Comparison of ENCODE assay signal across 10 cellular contexts in the genomic region with DNA sequence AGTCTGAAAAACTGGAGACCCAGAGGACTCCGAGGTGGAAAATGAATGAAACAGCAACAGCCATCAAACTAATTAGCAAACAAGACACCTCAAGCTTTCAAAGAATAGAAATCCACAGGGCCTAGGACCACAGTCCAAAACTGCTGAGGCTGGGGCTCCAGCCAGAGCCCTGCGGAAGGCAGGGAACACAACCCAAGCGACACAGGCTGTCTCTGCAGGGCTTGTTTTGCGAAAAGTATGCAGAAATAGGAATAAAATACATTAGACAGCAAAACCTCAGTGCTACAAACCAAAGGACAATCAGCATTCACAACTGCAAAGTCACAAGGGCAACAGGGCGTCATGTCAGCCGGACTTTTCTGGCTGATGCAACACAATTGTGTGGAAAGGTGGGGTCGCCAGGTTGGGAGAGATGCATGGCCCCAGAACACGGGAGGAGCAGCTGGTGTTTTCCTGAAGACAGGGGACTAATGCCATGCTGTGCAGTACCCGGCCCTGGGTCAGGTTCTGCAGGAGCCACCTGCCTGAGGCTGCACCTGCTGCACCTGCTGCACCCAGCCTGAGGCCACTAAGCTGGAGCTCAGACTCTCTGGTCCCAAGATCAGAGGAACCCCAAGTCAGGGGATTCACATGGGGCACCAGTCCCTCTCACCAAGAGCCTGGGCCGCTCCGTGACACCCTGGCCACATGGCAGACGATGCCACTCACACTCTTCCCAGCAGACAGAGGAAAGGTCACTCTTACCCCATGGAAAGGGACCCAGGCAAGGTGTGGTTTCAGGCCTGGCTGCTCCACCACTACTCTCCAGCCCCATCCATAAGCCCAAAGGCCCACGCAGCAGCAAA.
A peak's percentile ranks its signal among the peaks of the same experiment; 100 is the strongest.
DNase-seq lines count a peak whose midpoint lies in the region; ATAC-seq and TF ChIP-seq lines count a peak whose summit lies in the region.
"Had no signal": no experiment of that assay in that cellular context is flagged by ENCODE, and none has a peak within 500 bp of the region (broad histone marks: within the 10 kb centered on the region; RNA-seq: fewer than 3 reads in every experiment).

No MANE protein-coding gene starts in this region.

- intact Hi-C loops in IMR-90 (cut with micrococcal nuclease) (no loop called here), left ventricle myocardium superior (cut with micrococcal nuclease) (no loop called here)

- H4K5ac ChIP-seq in IMR-90 (ENCODE audit: low read depth, low read length) = no peak overlapping the region

- H3K36me3 ChIP-seq in IMR-90 (ENCODE audit: control insufficient read depth, insufficient read depth, low read length) = peaks cover 4% of the 10 kb centered on the region
- peaks cover 0 to 3% (median 0%) of the 10 kb centered on the region in 3 donors for H3K36me3 ChIP-seq in Peyer's patch
- H3K36me3 ChIP-seq in skeletal muscle tissue (ENCODE audit: control insufficient read depth in 3 of 3, insufficient read depth in 3 of 3, low read length in 3 of 3) = no peaks in the 10 kb centered on the region
- H3K36me3 ChIP-seq: right lobe of liver had no signal

- H3K9me3 ChIP-seq in IMR-90 (ENCODE audit: control insufficient read depth, insufficient read depth, low read length) (no peaks in the 10 kb centered on the region), Peyer's patch (no peaks in the 10 kb centered on the region), skeletal muscle tissue (ENCODE audit: control insufficient read depth in 3 of 3, low read length in 3 of 3) (no peaks in the 10 kb centered on the region)
- H3K9me3 ChIP-seq: right lobe of liver had no signal

- H2BK5ac ChIP-seq in IMR-90 (ENCODE audit: low read depth, low read length, poor library complexity, severe bottlenecking) = no peak overlapping the region

- H3K18ac ChIP-seq in IMR-90 (ENCODE audit: low read depth, low read length) = no peak overlapping the region

- H3K27me3 ChIP-seq in IMR-90 (ENCODE audit: control insufficient read depth, insufficient read depth, low read length) = no peaks in the 10 kb centered on the region
- no peaks in the 10 kb centered on the region for H3K27me3 ChIP-seq in Peyer's patch
- no peaks in the 10 kb centered on the region for H3K27me3 ChIP-seq in skeletal muscle tissue (ENCODE audit: control insufficient read depth in 3 of 3, insufficient read depth in 3 of 3, low read length in 3 of 3)
- H3K27me3 ChIP-seq: right lobe of liver had no signal

- peaks cover 7% of the 10 kb centered on the region for H3K9me1 ChIP-seq in IMR-90 (ENCODE audit: insufficient read depth, low read length)

- H2BK15ac ChIP-seq in IMR-90 (ENCODE audit: low read depth, low read length) = no peak overlapping the region

- POLR2A ChIA-PET in IMR-90 (lab: Charles Lee; ENCODE audit: unreplicated experiment) = interaction anchor here (0.5 kb wide), 1 partner anchor 333 kb away, joined by 3 read pairs; no protein-coding TSS in a partner anchor

- H3K23ac ChIP-seq in IMR-90 (ENCODE audit: low read depth, low read length) = no peak overlapping the region

- H4K8ac ChIP-seq in IMR-90 (ENCODE audit: low read depth in 2 of 2, low read length in 2 of 2) = no peak overlapping the region

- ATAC-seq in IMR-90 (ENCODE audit: low read depth) = no peak
- ATAC-seq in left ventricle myocardium superior = no peak
- ATAC-seq in GM18867 (IDR thresholded peaks at IDR 0.05; ENCODE audit: unreplicated experiment) = no peak

- H3K4me3 ChIP-seq in IMR-90 (ENCODE audit: insufficient read depth, low read depth, low read length) = no peak overlapping the region
- H3K4me3 ChIP-seq in Peyer's patch = no peak overlapping the region
- H3K4me3 ChIP-seq in skeletal muscle tissue (ENCODE audit: low read length in 3 of 3) = no peak overlapping the region
- H3K4me3 ChIP-seq: right lobe of liver had no signal

- no peak for TF ChIP-seq CTCF in IMR-90 (conservative IDR thresholded peaks at IDR 0.05; ENCODE audit: low read depth, low read length)
- TF ChIP-seq CTCF in Peyer's patch (IDR thresholded peaks at IDR 0.05) = no peak

- peaks cover 13% of the 10 kb centered on the region for H3K4me1 ChIP-seq in IMR-90 (ENCODE audit: control insufficient read depth, insufficient read depth, low read length)
- peaks cover 0 to 26% (median 2%) of the 10 kb centered on the region in 4 donors for H3K4me1 ChIP-seq in Peyer's patch
- H3K4me1 ChIP-seq in skeletal muscle tissue (ENCODE audit: control insufficient read depth in 3 of 3, insufficient read depth in 3 of 3, low read length in 3 of 3) = peaks cover 20 to 32% (median 31%) of the 10 kb centered on the region in 3 donors
- H3K4me1 ChIP-seq: right lobe of liver had no signal

- no peak for TF ChIP-seq RAD21 in IMR-90 (IDR thresholded peaks at IDR 0.05; ENCODE audit: low read length)

- H3K79me1 ChIP-seq in IMR-90 (ENCODE audit: low read depth in 1 of 2, low read length in 2 of 2) = peaks cover 13 to 31% of the 10 kb centered on the region in 2 experiments

- H2AK5ac ChIP-seq in IMR-90 (ENCODE audit: low read depth, low read length) = no peak overlapping the region

- H3K27ac ChIP-seq in IMR-90 (ENCODE audit: insufficient read depth, low read length) (no peak overlapping the region), Peyer's patch (peak overlapping the region in 1 of 4 donors; percentile 70), skeletal muscle tissue (ENCODE audit: low read depth, low read length) (peak overlapping the region; percentile 75)
- H3K27ac ChIP-seq: right lobe of liver had no signal

- H4K91ac ChIP-seq in IMR-90 (ENCODE audit: insufficient read depth, low read depth, low read length) = no peak overlapping the region

- no peak overlapping the region for H2BK20ac ChIP-seq in IMR-90 (ENCODE audit: low read depth, low read length)

- no peak overlapping the region for H3K56ac ChIP-seq in IMR-90 (ENCODE audit: extremely low read depth, insufficient read depth, low read length)

- H3K4ac ChIP-seq in IMR-90 (ENCODE audit: low read depth, low read length) = no peak overlapping the region

- H3K14ac ChIP-seq in IMR-90 (replicated peaks; ENCODE audit: low read depth, low read length) = no peak overlapping the region

- DNase-seq in IMR-90 = no peak
- peak in 2 of 3 donors; percentile 37 to 43 for DNase-seq in Peyer's patch
- peak; percentile 24 for DNase-seq in left ventricle myocardium superior
- no peak for DNase-seq in HT-29 (ENCODE audit: low spot score)
- DNase-seq in stimulated activated naive CD4-positive, alpha-beta T cell treated with Interleukin-2 at 50 U/mL for 16 hours (lab: John Stamatoyannopoulos, UW) = no peak
- no peak for DNase-seq in inferior parietal cortex (ENCODE audit: extremely low spot score)
- DNase-seq: SIG-M5 had no signal

- CTCF ChIA-PET in IMR-90 (lab: Yijun Ruan, JAX) = no interaction called here

- TF ChIP-seq POLR2A in IMR-90 (IDR thresholded peaks at IDR 0.05; ENCODE audit: low read depth, low read length) (no peak), Peyer's patch (IDR thresholded peaks at IDR 0.05) (no peak)

- H3K9ac ChIP-seq in IMR-90 (ENCODE audit: low read depth, low read length) (no peak overlapping the region), skeletal muscle tissue (ENCODE audit: low read depth in 1 of 3, low read length in 3 of 3) (peak overlapping the region in 2 of 3 donors; percentile 7 to 64)

- H2AFZ ChIP-seq in IMR-90 (replicated peaks; ENCODE audit: low read length, poor library complexity) = peak overlapping the region; percentile 53

- H4K20me1 ChIP-seq in IMR-90 (ENCODE audit: insufficient read depth, low read length) = peaks cover 43% of the 10 kb centered on the region

- no peak overlapping the region for H3K4me2 ChIP-seq in IMR-90 (ENCODE audit: low read depth, low read length)

- dilution Hi-C loops in IMR-90 (cut with HindIII; ENCODE audit: low sequenced_read_pairs, unreplicated experiment) = no loop called here

- in situ Hi-C loops in IMR-90 (cut with MboI; ENCODE audit: low sequenced_read_pairs) = no loop called here

- H2BK120ac ChIP-seq in IMR-90 (ENCODE audit: low read depth, low read length) = no peak overlapping the region

- BruUV-seq in IMR-90 (replicated peaks; lab: Mats Ljungman, UMichigan) = no TSS peak

- 85% methylated on average over 5 of the region's 13 CpGs; no CpG with 5 or more reads in 1 of the 2 experiments for WGBS in IMR-90 (ENCODE audit: extremely low coverage in 2 of 2, insufficient read length in 1 of 2), 2 experiments

- no peak overlapping the region for H2AK9ac ChIP-seq in IMR-90 (replicated peaks; ENCODE audit: low read depth, low read length, poor library complexity)

TF ChIP-seq in IMR-90, 13 proteins besides CTCF, POLR2A, EP300 and RAD21:
- TF ChIP-seq MAZ (IDR thresholded peaks at IDR 0.05; ENCODE audit: borderline replicate concordance, low read depth, low read length) = no peak
TF ChIP-seq in IMR-90: peak in this region for 0.

Comparison
In these comparisons a context has a peak if more than half of its experiments do, and no peak if none do; other contexts are left out.
1. DNase-seq: peak in Peyer's patch (2 of 3) and left ventricle myocardium superior (single experiment); none in IMR-90 (single experiment), HT-29 (single experiment), stimulated activated naive CD4-positive, alpha-beta T cell treated with Interleukin-2 at 50 U/mL for 16 hours (single experiment) and inferior parietal cortex (single experiment).